ENCODE assay signal across 29 cellular contexts in the genomic region with DNA sequence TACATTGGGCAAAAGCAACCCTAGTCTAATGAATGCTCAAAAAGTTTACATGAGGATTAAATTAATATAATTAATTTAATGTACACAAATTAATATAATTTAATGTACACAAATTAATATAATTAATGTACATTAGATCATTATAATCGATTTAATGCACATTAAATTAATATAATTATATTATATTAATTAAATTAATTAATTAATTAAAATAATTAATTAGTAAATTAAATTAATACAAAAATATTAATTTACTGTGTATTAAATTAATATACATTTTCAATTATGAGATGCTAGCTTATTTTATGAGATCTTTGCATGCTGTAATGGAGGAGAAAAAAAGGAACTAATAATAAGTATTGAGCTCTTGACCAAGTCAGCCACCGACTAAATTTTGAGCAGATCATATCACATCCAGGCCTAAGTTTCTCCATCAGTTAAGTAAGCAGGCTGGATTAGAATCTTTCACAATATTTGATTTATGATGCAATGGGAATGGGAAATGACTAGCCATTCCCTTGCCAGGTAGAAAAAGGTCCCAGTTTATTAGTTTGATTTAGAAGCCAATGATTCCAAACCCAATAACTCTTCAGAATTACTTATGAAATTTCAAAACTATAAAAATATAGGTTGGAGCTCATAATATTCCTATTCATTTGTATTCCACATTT.
"Had no signal": no experiment of that assay in that cellular context is flagged by ENCODE, and none has a peak within 500 bp of the region (broad histone marks: within the 10 kb centered on the region; RNA-seq: fewer than 3 reads in every experiment).

No MANE protein-coding gene starts in this region.

- H3K9me3 ChIP-seq: left ventricle myocardium inferior, neutrophil, ovary, prostate gland, suprapubic skin, tibial artery had no signal

- H3K4me1 Mint-ChIP-seq: activated CD4-positive, alpha-beta T cell treated with anti-CD3 and anti-CD28 coated beads, Interleukin-2, amount 10 ng/mL, durations not matched to agents 24 days and 14 days; nephron progenitor cell had no signal

- FAIRE-seq: astrocyte, endothelial cell of umbilical vein had no signal

- H3K27ac Mint-ChIP-seq: activated CD4-positive, alpha-beta memory T cell treated with anti-CD3 and anti-CD28 coated beads for 36 hours; activated CD4-positive, alpha-beta T cell treated with anti-CD3 and anti-CD28 coated beads, Interleukin-2, amount 10 ng/mL, durations not matched to agents 24 days and 14 days; activated T-cell treated with anti-CD3 and anti-CD28 coated beads, Interleukin-2, amount 50 U/mL, for 24 hours; effector memory CD8-positive, alpha-beta T cell; nephron progenitor cell; T-helper 1 cell treated with Interleukin-12 subunit alpha and Interleukin-12 subunit beta and Interleukin-4 antibody, amounts not matched to agents 30 μg/mL and 1 μg/mL, for 36 hours had no signal

- H3K4me3 ChIP-seq: heart right ventricle, left ventricle myocardium inferior, ovary, prostate gland, suprapubic skin, tibial artery had no signal

- H3K4me1 ChIP-seq: heart right ventricle, left ventricle myocardium inferior, prostate gland, suprapubic skin, tibial artery had no signal

- H3K27me3 Mint-ChIP-seq: activated CD4-positive, alpha-beta memory T cell treated with anti-CD3 and anti-CD28 coated beads for 36 hours; activated CD4-positive, alpha-beta T cell treated with anti-CD3 and anti-CD28 coated beads, Interleukin-2, amount 10 ng/mL, durations not matched to agents 24 days and 14 days; activated T-cell treated with anti-CD3 and anti-CD28 coated beads, Interleukin-2, amount 50 U/mL, for 24 hours; effector memory CD8-positive, alpha-beta T cell had no signal

- H3K4me3 Mint-ChIP-seq: activated CD4-positive, alpha-beta memory T cell treated with anti-CD3 and anti-CD28 coated beads for 36 hours; activated CD4-positive, alpha-beta T cell treated with anti-CD3 and anti-CD28 coated beads, Interleukin-2, amount 10 ng/mL, durations not matched to agents 24 days and 14 days; activated T-cell treated with anti-CD3 and anti-CD28 coated beads, Interleukin-2, amount 50 U/mL, for 24 hours; effector memory CD8-positive, alpha-beta T cell; nephron progenitor cell; T-helper 1 cell treated with Interleukin-12 subunit alpha and Interleukin-12 subunit beta and Interleukin-4 antibody, amounts not matched to agents 30 μg/mL and 1 μg/mL, for 36 hours had no signal

- H3K36me3 Mint-ChIP-seq: activated CD4-positive, alpha-beta memory T cell treated with anti-CD3 and anti-CD28 coated beads for 36 hours had no signal

- H3K36me3 ChIP-seq: brain microvascular endothelial cell, heart right ventricle, left ventricle myocardium inferior, neutrophil, ovary, prostate gland, suprapubic skin, tibial artery, WERI-Rb-1 had no signal

- H3K9me3 Mint-ChIP-seq: activated CD4-positive, alpha-beta T cell treated with anti-CD3 and anti-CD28 coated beads, Interleukin-2, amount 10 ng/mL, durations not matched to agents 24 days and 14 days; nephron progenitor cell; T-helper 1 cell treated with Interleukin-12 subunit alpha and Interleukin-12 subunit beta and Interleukin-4 antibody, amounts not matched to agents 30 μg/mL and 1 μg/mL, for 36 hours had no signal

- H3K27me3 ChIP-seq: brain microvascular endothelial cell, heart right ventricle, neutrophil, ovary, suprapubic skin, tibial artery had no signal

- DNase-seq: activated CD4-positive, alpha-beta memory T cell treated with anti-CD3 and anti-CD28 coated beads for 36 hours; activated CD4-positive, alpha-beta T cell treated with anti-CD3 and anti-CD28 coated beads, Interleukin-2, amount 10 ng/mL, durations not matched to agents 24 days and 14 days; activated CD4-positive, CD25-positive, alpha-beta regulatory T cell treated with anti-CD3 and anti-CD28 coated beads, Interleukin-2, amount 50 U/mL, for 72 hours; activated CD8-positive, alpha-beta memory T cell treated with anti-CD3 and anti-CD28 coated beads, Interleukin-2, amount 50 U/mL, for 4 hours; activated gamma-delta T cell treated with Interleukin-2 at 50 U/mL for 16 hours; activated naive CD4-positive, alpha-beta T cell treated with anti-CD3 and anti-CD28 coated beads, Interleukin-2, amount 50 U/mL, for 16 hours; activated T-cell treated with anti-CD3 and anti-CD28 coated beads, Interleukin-2, amount 50 U/mL, for 24 hours; amniotic stem cell; brain microvascular endothelial cell; cortex of kidney; effector memory CD8-positive, alpha-beta T cell; foreskin fibroblast; heart right ventricle; left ventricle myocardium inferior; nephron progenitor cell; ovary; stimulated activated CD4-positive, alpha-beta T cell treated with anti-CD3 and anti-CD28 coated beads, Interleukin-15, amount 100 ng/mL, for 24 hours; stimulated activated CD4-positive, alpha-beta T cell treated with anti-CD3 and anti-CD28 coated beads, Interleukin-2, amount 100 ng/mL, for 24 hours; stimulated activated naive CD4-positive, alpha-beta T cell; T-helper 9 cell; tibial artery; WERI-Rb-1 had no signal

- H3K27ac ChIP-seq: brain microvascular endothelial cell, heart right ventricle, left ventricle myocardium inferior, neutrophil, ovary, prostate gland, suprapubic skin, tibial artery, WERI-Rb-1 had no signal

- ATAC-seq: effector memory CD8-positive, alpha-beta T cell; esophagus mucosa; heart right ventricle had no signal
